ENCODE assay signal across 16 cellular contexts in genomic region chr3:129579991-129580390, GRCh38. TPM values are rescaled to one million over a fixed set of nuclear protein-coding genes. Genes with fewer than 3 reads are reported as not detected.
A peak's percentile ranks its signal among the peaks of the same experiment; 100 is the strongest.
DNase-seq lines count a peak whose midpoint lies in the region; ATAC-seq and TF ChIP-seq lines count a peak whose summit lies in the region.
"Had no signal": no experiment of that assay in that cellular context is flagged by ENCODE, and none has a peak within 500 bp of the region (broad histone marks: within the 10 kb centered on the region; RNA-seq: fewer than 3 reads in every experiment).

No MANE protein-coding gene starts in this region.

- no peak for TF ChIP-seq CTCF in CD4-positive, alpha-beta T cell (IDR thresholded peaks at IDR 0.05)
- TF ChIP-seq CTCF in IMR-90 (conservative IDR thresholded peaks at IDR 0.05; ENCODE audit: low read depth, low read length), result no peak
- TF ChIP-seq CTCF in endothelial cell (IDR thresholded peaks at IDR 0.05; ENCODE audit: unreplicated experiment), result no peak

- H3K36me3 Mint-ChIP-seq in CD4-positive, alpha-beta T cell (ENCODE audit: low read depth), result no peaks in the 10 kb centered on the region
- H3K36me3 Mint-ChIP-seq in endothelial cell (ENCODE audit: low read depth, unreplicated experiment), result peaks cover 48% of the 10 kb centered on the region
- no peaks in the 10 kb centered on the region for H3K36me3 Mint-ChIP-seq in stimulated activated memory B cell treated with anti-CD40 and anti-IgM and Interleukin-4, amounts not matched to agents 10 μg/mL and 1 μg/mL and 100 μg/mL, for 72 hours

- H3K18ac ChIP-seq in IMR-90 (ENCODE audit: low read depth, low read length), result no peak overlapping the region

- dilution Hi-C loops in IMR-90 (cut with HindIII; ENCODE audit: low sequenced_read_pairs, unreplicated experiment), result no loop called here

- peaks cover 0 to 12% of the 10 kb centered on the region in 2 experiments; a peak in 3 of 4 replicates for H3K79me1 ChIP-seq in IMR-90 (ENCODE audit: low read depth in 1 of 2, low read length in 2 of 2)

- H3K4ac ChIP-seq in IMR-90 (ENCODE audit: low read depth, low read length), result no peak overlapping the region

- CTCF ChIA-PET in CD4-positive, alpha-beta T cell (lab: Charles Lee), result no interaction called here
- CTCF ChIA-PET in IMR-90 (lab: Yijun Ruan, JAX), result no interaction called here

- 91% methylated on average over 10 of the region's 10 CpGs; no CpG with 5 or more reads in 1 of the 2 experiments for WGBS in IMR-90 (ENCODE audit: extremely low coverage in 2 of 2, insufficient read length in 1 of 2), 2 experiments

- in situ Hi-C loops in IMR-90 (cut with MboI; ENCODE audit: low sequenced_read_pairs), result no loop called here

- H3K14ac ChIP-seq in IMR-90 (replicated peaks; ENCODE audit: low read depth, low read length), result no peak overlapping the region

- H3K23ac ChIP-seq in IMR-90 (ENCODE audit: low read depth, low read length), result no peak overlapping the region

- no peaks in the 10 kb centered on the region for H4K20me1 ChIP-seq in IMR-90 (ENCODE audit: insufficient read depth, low read length)

- no peak overlapping the region for H3K4me3 ChIP-seq in IMR-90 (ENCODE audit: insufficient read depth, low read depth, low read length)

- H2BK120ac ChIP-seq in IMR-90 (ENCODE audit: low read depth, low read length), result no peak overlapping the region

- H3K9me1 ChIP-seq in IMR-90 (ENCODE audit: insufficient read depth, low read length), result no peaks in the 10 kb centered on the region

- H2AK9ac ChIP-seq in IMR-90 (replicated peaks; ENCODE audit: low read depth, low read length, poor library complexity), result peak overlapping the region; percentile 39

- no peaks in the 10 kb centered on the region for H3K27me3 ChIP-seq in CD4-positive, alpha-beta T cell (ENCODE audit: control insufficient read depth, insufficient read depth, low read length)
- no peaks in the 10 kb centered on the region for H3K27me3 ChIP-seq in IMR-90 (ENCODE audit: control insufficient read depth, insufficient read depth, low read length)

- H4K8ac ChIP-seq in IMR-90 (ENCODE audit: low read depth in 2 of 2, low read length in 2 of 2), result no peak overlapping the region

- no peak for ATAC-seq in CD4-positive, alpha-beta T cell (ENCODE audit: poor library complexity)
- ATAC-seq in IMR-90 (ENCODE audit: low read depth) (no peak), GM19035 (IDR thresholded peaks at IDR 0.05; ENCODE audit: unreplicated experiment) (no peak)
- no peak for ATAC-seq in stimulated activated memory B cell treated with anti-CD40 and anti-IgM and Interleukin-4, amounts not matched to agents 10 μg/mL and 1 μg/mL and 100 μg/mL, for 72 hours
- ATAC-seq: PC-3 had no signal

- no peak overlapping the region; the same call in 1 of the 2 replicates for H2AK5ac ChIP-seq in IMR-90 (ENCODE audit: low read depth, low read length)

- no peaks in the 10 kb centered on the region for H3K9me3 Mint-ChIP-seq in CD4-positive, alpha-beta T cell
- no peaks in the 10 kb centered on the region for H3K9me3 Mint-ChIP-seq in endothelial cell (ENCODE audit: unreplicated experiment)
- no peaks in the 10 kb centered on the region for H3K9me3 Mint-ChIP-seq in stimulated activated memory B cell treated with anti-CD40 and anti-IgM and Interleukin-4, amounts not matched to agents 10 μg/mL and 1 μg/mL and 100 μg/mL, for 72 hours

- POLR2A ChIA-PET in CD4-positive, alpha-beta T cell (lab: Charles Lee), result no interaction called here
- POLR2A ChIA-PET in IMR-90 (lab: Charles Lee; ENCODE audit: unreplicated experiment), result no interaction called here

- H2AFZ ChIP-seq in IMR-90 (replicated peaks; ENCODE audit: low read length, poor library complexity), result no peak overlapping the region

- no peaks in the 10 kb centered on the region for H3K27me3 Mint-ChIP-seq in CD4-positive, alpha-beta T cell
- H3K27me3 Mint-ChIP-seq in endothelial cell (ENCODE audit: unreplicated experiment), result peaks cover 54% of the 10 kb centered on the region
- no peaks in the 10 kb centered on the region for H3K27me3 Mint-ChIP-seq in stimulated activated memory B cell treated with anti-CD40 and anti-IgM and Interleukin-4, amounts not matched to agents 10 μg/mL and 1 μg/mL and 100 μg/mL, for 72 hours

- no peak overlapping the region for H4K91ac ChIP-seq in IMR-90 (ENCODE audit: insufficient read depth, low read depth, low read length)

- H3K4me1 Mint-ChIP-seq in CD4-positive, alpha-beta T cell (ENCODE audit: low read depth), result peaks cover 26% of the 10 kb centered on the region
- peaks cover 7% of the 10 kb centered on the region for H3K4me1 Mint-ChIP-seq in endothelial cell (ENCODE audit: unreplicated experiment)
- H3K4me1 Mint-ChIP-seq in stimulated activated memory B cell treated with anti-CD40 and anti-IgM and Interleukin-4, amounts not matched to agents 10 μg/mL and 1 μg/mL and 100 μg/mL, for 72 hours, result peaks cover 52% of the 10 kb centered on the region

- no peaks in the 10 kb centered on the region for H3K9me3 ChIP-seq in CD4-positive, alpha-beta T cell (ENCODE audit: control insufficient read depth, low read length)
- no peaks in the 10 kb centered on the region for H3K9me3 ChIP-seq in IMR-90 (ENCODE audit: control insufficient read depth, insufficient read depth, low read length)

- no peak overlapping the region for H2BK5ac ChIP-seq in IMR-90 (ENCODE audit: low read depth, low read length, poor library complexity, severe bottlenecking)

- H3K4me1 ChIP-seq in IMR-90 (ENCODE audit: control insufficient read depth, insufficient read depth, low read length), result peaks cover 4% of the 10 kb centered on the region; the same call in 1 of the 2 replicates

- H2BK15ac ChIP-seq in IMR-90 (ENCODE audit: low read depth, low read length), result no peak overlapping the region

- TF ChIP-seq POLR2A in IMR-90 (IDR thresholded peaks at IDR 0.05; ENCODE audit: low read depth, low read length), result no peak

- intact Hi-C loops in CD4-positive, alpha-beta T cell (cut with DNase I, micrococcal nuclease), result no loop called here
- intact Hi-C loops in IMR-90 (cut with micrococcal nuclease), result no loop called here

- H3K4me2 ChIP-seq in IMR-90 (ENCODE audit: low read depth, low read length), result no peak overlapping the region

- H3K9ac ChIP-seq in IMR-90 (ENCODE audit: low read depth, low read length), result no peak overlapping the region

- H3K27ac Mint-ChIP-seq in CD4-positive, alpha-beta T cell, result peak overlapping the region; percentile 24
- H3K27ac Mint-ChIP-seq in endothelial cell (ENCODE audit: unreplicated experiment), result no peak overlapping the region
- H3K27ac Mint-ChIP-seq in stimulated activated memory B cell treated with anti-CD40 and anti-IgM and Interleukin-4, amounts not matched to agents 10 μg/mL and 1 μg/mL and 100 μg/mL, for 72 hours, result peak overlapping the region; percentile 91

- H3K36me3 ChIP-seq in IMR-90 (ENCODE audit: control insufficient read depth, insufficient read depth, low read length), result peaks cover 27% of the 10 kb centered on the region

- no TSS peak for BruUV-seq in IMR-90 (replicated peaks; lab: Mats Ljungman, UMichigan)

- H3K56ac ChIP-seq in IMR-90 (ENCODE audit: extremely low read depth, insufficient read depth, low read length), result no peak overlapping the region

- no peak for DNase-seq in CD4-positive, alpha-beta T cell
- DNase-seq in IMR-90 (no peak), endothelial cell (ENCODE audit: low spot score) (no peak), NCI-H187 treated with DMSO at 0.1 percent for 48 hours (lab: John Stamatoyannopoulos, UW) (no peak)
- no peak for DNase-seq in effector CD4-positive, alpha-beta T cell
- DNase-seq: DMS 273 treated with DMSO at 0.1 percent for 48 hours, GF-D8, H7, NCI-H187, NCI-H510A, NCI-H774, PC-3 had no signal

- H4K5ac ChIP-seq in IMR-90 (ENCODE audit: low read depth, low read length), result no peak overlapping the region

- no peak overlapping the region for H3K4me3 Mint-ChIP-seq in CD4-positive, alpha-beta T cell
- peak overlapping the region; percentile 37 for H3K4me3 Mint-ChIP-seq in endothelial cell (ENCODE audit: unreplicated experiment)
- H3K4me3 Mint-ChIP-seq in stimulated activated memory B cell treated with anti-CD40 and anti-IgM and Interleukin-4, amounts not matched to agents 10 μg/mL and 1 μg/mL and 100 μg/mL, for 72 hours, result no peak overlapping the region

- no peak overlapping the region for H2BK20ac ChIP-seq in IMR-90 (ENCODE audit: low read depth, low read length)

- no peak for TF ChIP-seq RAD21 in IMR-90 (IDR thresholded peaks at IDR 0.05; ENCODE audit: low read length)

- no peak overlapping the region for H3K27ac ChIP-seq in CD4-positive, alpha-beta T cell (ENCODE audit: low read depth, low read length)
- H3K27ac ChIP-seq in IMR-90 (ENCODE audit: insufficient read depth, low read length), result no peak overlapping the region
- H3K27ac ChIP-seq: RWPE1 had no signal

TF ChIP-seq in IMR-90, 13 proteins besides CTCF, POLR2A, EP300 and RAD21 (continues in another document):
- TF ChIP-seq SMC3 (IDR thresholded peaks at IDR 0.05; ENCODE audit: low read depth, low read length), result no peak
- TF ChIP-seq MAZ (IDR thresholded peaks at IDR 0.05; ENCODE audit: borderline replicate concordance, low read depth, low read length), result no peak
- TF ChIP-seq, protein P1, sequence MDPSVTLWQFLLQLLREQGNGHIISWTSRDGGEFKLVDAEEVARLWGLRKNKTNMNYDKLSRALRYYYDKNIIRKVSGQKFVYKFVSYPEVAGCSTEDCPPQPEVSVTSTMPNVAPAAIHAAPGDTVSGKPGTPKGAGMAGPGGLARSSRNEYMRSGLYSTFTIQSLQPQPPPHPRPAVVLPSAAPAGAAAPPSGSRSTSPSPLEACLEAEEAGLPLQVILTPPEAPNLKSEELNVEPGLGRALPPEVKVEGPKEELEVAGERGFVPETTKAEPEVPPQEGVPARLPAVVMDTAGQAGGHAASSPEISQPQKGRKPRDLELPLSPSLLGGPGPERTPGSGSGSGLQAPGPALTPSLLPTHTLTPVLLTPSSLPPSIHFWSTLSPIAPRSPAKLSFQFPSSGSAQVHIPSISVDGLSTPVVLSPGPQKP (IDR thresholded peaks at IDR 0.05; ENCODE audit: borderline replicate concordance, low read depth, low read length), result no peak

RNA-seq across cellular contexts. Expression of gene PLXND1, which starts 26.5 kb away (rescaled TPM):
- 10 to 100 TPM; 61.7 to 62.5 TPM for total RNA-seq in CD4-positive, alpha-beta T cell
- total RNA-seq in IMR-90 (2012; rRNA removed) (19.2 and 22.5 TPM in 2 replicates), endothelial cell (ENCODE audit: unreplicated experiment) (1,753 TPM)
- polyA plus RNA-seq in IMR-90 (2012; rRNA removed), result 64.5 and 67.1 TPM in 2 replicates
- polyA plus RNA-seq in IMR-90 (2012; cell fraction: cytosol; rRNA removed), result 51.4 and 55.1 TPM in 2 replicates
- 117 and 164 TPM in 2 replicates for polyA plus RNA-seq in IMR-90 (2012; cell fraction: nucleus; rRNA removed; ENCODE audit: low replicate concordance)

RNA-seq across cellular contexts. Expression of gene H1-8, which starts 37.0 kb away (rescaled TPM):
- total RNA-seq in CD4-positive, alpha-beta T cell, result not detected
- total RNA-seq in IMR-90 (2012; rRNA removed) (not detected in 2 replicates), endothelial cell (ENCODE audit: unreplicated experiment) (2.7 TPM)
- polyA plus RNA-seq in IMR-90 (2012; rRNA removed), result not detected in 2 replicates
- not detected in 2 replicates for polyA plus RNA-seq in IMR-90 (2012; cell fraction: cytosol; rRNA removed)
- polyA plus RNA-seq in IMR-90 (2012; cell fraction: nucleus; rRNA removed; ENCODE audit: low replicate concordance), result not detected in 2 replicates
- total RNA-seq: Daoy, H7, PC-3 had no signal

RNA-seq across cellular contexts. Expression of gene RHO, which starts 51.6 kb away (rescaled TPM):
- total RNA-seq in CD4-positive, alpha-beta T cell, result not detected
- not detected in 2 replicates for total RNA-seq in IMR-90 (2012; rRNA removed)
- polyA plus RNA-seq in IMR-90 (2012; rRNA removed), result not detected in 2 replicates
- not detected in 2 replicates for polyA plus RNA-seq in IMR-90 (2012; cell fraction: cytosol; rRNA removed)
- 0.03 TPM in 1 of 2 replicates, not detected in the other for polyA plus RNA-seq in IMR-90 (2012; cell fraction: nucleus; rRNA removed; ENCODE audit: low replicate concordance)
- total RNA-seq in endothelial cell (ENCODE audit: unreplicated experiment), result not detected
- total RNA-seq: Daoy, PC-3 had no signal

Comparison
In these comparisons a context has a peak if more than half of its experiments do, and no peak if none do; other contexts are left out.
1. RNA of gene PLXND1, which starts 26.5 kb away (total RNA-seq): 1,753 TPM in endothelial cell (single experiment); 61.7 to 62.5 TPM in CD4-positive, alpha-beta T cell and 19.2 to 22.5 TPM in IMR-90; every median in the first group is over 10 times any median in the second.